In the genomic region with DNA sequence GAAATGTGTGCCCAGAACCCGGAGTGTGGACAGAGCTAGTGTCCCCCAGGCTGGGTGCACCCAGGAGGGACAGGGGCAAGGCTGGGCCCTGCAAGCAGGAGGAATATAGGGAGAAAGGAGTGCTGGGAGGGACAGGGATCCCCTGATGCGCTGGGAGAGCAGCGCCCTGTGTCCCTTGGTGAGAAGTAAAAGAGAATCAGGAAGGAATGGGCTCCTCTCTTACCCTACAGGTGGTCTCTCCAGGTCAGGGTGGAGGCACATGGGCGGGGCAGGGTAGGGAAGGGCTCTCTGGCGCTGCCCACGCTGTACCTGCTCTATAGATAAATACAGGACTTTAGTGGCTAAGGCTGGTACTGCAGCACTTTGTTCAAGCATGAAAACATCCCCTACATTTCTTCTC, we compare ENCODE assay signal across 8 cellular contexts.
DNase-seq lines count a peak whose midpoint lies in the region; ATAC-seq and TF ChIP-seq lines count a peak whose summit lies in the region.

No MANE protein-coding gene starts in this region.

- H3K27ac ChIP-seq in uterus: no peak overlapping the region

- no peak overlapping the region for H3K4me3 ChIP-seq in NB4 (ENCODE audit: low read depth, low read length)
- H3K4me3 ChIP-seq in uterus: no peak overlapping the region

- intact Hi-C loops in left colon (cut with DNase I, micrococcal nuclease): no loop called here
- intact Hi-C loops in uterus (cut with DNase I; ENCODE audit: low total_unique reads): no loop called here

- TF ChIP-seq POLR2A in GM18505 (IDR thresholded peaks at IDR 0.05; ENCODE audit: borderline replicate concordance, extremely low read depth, insufficient read depth, insufficient read length): no peak
- no peak for TF ChIP-seq POLR2A in NB4 (IDR thresholded peaks at IDR 0.05; ENCODE audit: extremely low read depth, insufficient read length)
- no peak for TF ChIP-seq POLR2A in uterus (IDR thresholded peaks at IDR 0.05)

- DNase-seq in NB4 (ENCODE audit: low read depth) (no peak), left colon (no peak), uterus (no peak), D341Med (ENCODE audit: low spot score) (no peak), hepatic stellate cell (ENCODE audit: low spot score) (no peak)

- no peaks in the 10 kb centered on the region for H3K36me3 ChIP-seq in uterus

- no peaks in the 10 kb centered on the region for H3K4me1 ChIP-seq in uterus

- peak; percentile 44 for ATAC-seq in GM18505 (IDR thresholded peaks at IDR 0.05; ENCODE audit: unreplicated experiment)
- ATAC-seq in GM21619 (IDR thresholded peaks at IDR 0.05; ENCODE audit: unreplicated experiment): peak; percentile 55
- peak; percentile 67 for ATAC-seq in left colon
- no peak for ATAC-seq in HG02763 (IDR thresholded peaks at IDR 0.05; ENCODE audit: unreplicated experiment)

- H3K27me3 ChIP-seq in uterus: no peaks in the 10 kb centered on the region

- H3K9me3 ChIP-seq in uterus: no peaks in the 10 kb centered on the region

- TF ChIP-seq CTCF in NB4 (IDR thresholded peaks at IDR 0.05; ENCODE audit: low read depth, low read length) (peak; percentile 28), uterus (IDR thresholded peaks at IDR 0.05) (no peak)
